ENCODE assay signal across 8 cellular contexts in genomic region chr12:124391340-124392261, GRCh38.
A peak's percentile ranks its signal among the peaks of the same experiment; 100 is the strongest.
DNase-seq lines count a peak whose midpoint lies in the region; ATAC-seq and TF ChIP-seq lines count a peak whose summit lies in the region.

No MANE protein-coding gene starts in this region.

- no peak overlapping the region for H3K9ac ChIP-seq in liver (ENCODE audit: low read depth in 1 of 2, low read length in 2 of 2)

- H3K27me3 Mint-ChIP-seq in T-helper 17 cell = no peaks in the 10 kb centered on the region

- peaks cover 28% of the 10 kb centered on the region for H3K4me1 Mint-ChIP-seq in T-helper 17 cell

- TF ChIP-seq CTCF in ascending aorta (IDR thresholded peaks at IDR 0.05) (no peak), liver (IDR thresholded peaks at IDR 0.05; ENCODE audit: low read depth, low read length, missing input control) (no peak)

- intact Hi-C loops in ascending aorta (cut with DNase I) = loop anchor here (5.0 kb wide), 1 partner anchor 176 kb away; the partner anchor contains the start of gene NCOR2

- DNase-seq in T-helper 17 cell = no peak
- DNase-seq in ascending aorta (ENCODE audit: low spot score in 2 of 2) = peak; percentile 67 to 88
- DNase-seq in stimulated activated CD8-positive, alpha-beta memory T cell treated with anti-CD3 and anti-CD28 coated beads, Interleukin-4, amount 100 ng/mL, for 48 hours = peak; percentile 60
- no peak for DNase-seq in cerebellum (ENCODE audit: low spot score)
- no peak for DNase-seq in midbrain (lab: John Stamatoyannopoulos, UW)

- H3K4me3 ChIP-seq in ascending aorta (peak overlapping the region in 1 of 2 donors; percentile 29), liver (ENCODE audit: low read depth in 1 of 3, low read length in 3 of 3) (no peak overlapping the region)

- TF ChIP-seq RAD21 in liver (IDR thresholded peaks at IDR 0.05) = no peak

- 82% methylated on average over 35 of the region's 35 CpGs for WGBS in liver

- peak overlapping the region; percentile 90 to 94 for H3K27ac ChIP-seq in ascending aorta
- H3K27ac ChIP-seq in liver (ENCODE audit: low read depth in 1 of 2, low read length in 2 of 2) = peak overlapping the region; percentile 73 to 78

- H3K27me3 ChIP-seq in ascending aorta (no peaks in the 10 kb centered on the region), liver (ENCODE audit: control insufficient read depth in 4 of 4, insufficient read depth in 4 of 4, low read length in 3 of 4) (no peaks in the 10 kb centered on the region)

- H3K4me3 Mint-ChIP-seq in T-helper 17 cell = peak overlapping the region; percentile 87

- H3K4me1 ChIP-seq in ascending aorta (peaks cover 45 to 84% of the 10 kb centered on the region in 2 donors), liver (ENCODE audit: control insufficient read depth in 4 of 4, insufficient read depth in 4 of 4, low read length in 3 of 4) (peaks cover 30 to 73% (median 51%) of the 10 kb centered on the region in 4 donors)

- H3K9me3 ChIP-seq in T-helper 17 cell (ENCODE audit: control insufficient read depth, low read length, poor library complexity, severe bottlenecking) (no peaks in the 10 kb centered on the region), ascending aorta (no peaks in the 10 kb centered on the region), liver (ENCODE audit: control insufficient read depth in 4 of 4, low read length in 3 of 4) (no peaks in the 10 kb centered on the region)

- peaks cover 2% of the 10 kb centered on the region for H3K36me3 Mint-ChIP-seq in T-helper 17 cell (ENCODE audit: low read depth)

- ATAC-seq in GM19023 (IDR thresholded peaks at IDR 0.05; ENCODE audit: unreplicated experiment) = peak; percentile 64
- peak; percentile 40 for ATAC-seq in HG03139 (IDR thresholded peaks at IDR 0.05; ENCODE audit: unreplicated experiment)
- ATAC-seq in T-helper 17 cell = peak; percentile 26

- H3K27ac Mint-ChIP-seq in T-helper 17 cell = peak overlapping the region; percentile 93

- H3K36me3 ChIP-seq in ascending aorta = peaks cover 9 to 23% of the 10 kb centered on the region in 2 donors
- H3K36me3 ChIP-seq in liver (ENCODE audit: control insufficient read depth in 4 of 4, insufficient read depth in 3 of 4, low read depth in 1 of 4, low read length in 3 of 4) = peaks cover 0 to 3% (median 2%) of the 10 kb centered on the region in 4 donors

TF ChIP-seq in liver, 16 proteins besides CTCF, POLR2A, EP300 and RAD21:
- TF ChIP-seq TAF1 (conservative IDR thresholded peaks at IDR 0.05) (no peak), GABPA (IDR thresholded peaks at IDR 0.05 in 1 of 2, conservative IDR thresholded peaks at IDR 0.05 in 1 of 2) (no peak), YY1 (IDR thresholded peaks at IDR 0.05) (no peak), NR2F2 (IDR thresholded peaks at IDR 0.05) (no peak), FOXA1 (IDR thresholded peaks at IDR 0.05) (no peak), HNF4A (conservative IDR thresholded peaks at IDR 0.05) (no peak), SP1 (IDR thresholded peaks at IDR 0.05) (no peak), RXRA (IDR thresholded peaks at IDR 0.05) (no peak), EGR1 (IDR thresholded peaks at IDR 0.05; ENCODE audit: low read depth in 2 of 2) (no peak)

Comparison
In these comparisons a context has a peak if more than half of its experiments do, and no peak if none do; other contexts are left out.
1. DNase-seq: peak in ascending aorta (2 of 2) and stimulated activated CD8-positive, alpha-beta memory T cell treated with anti-CD3 and anti-CD28 coated beads, Interleukin-4, amount 100 ng/mL, for 48 hours (single experiment); none in T-helper 17 cell (0 of 3), cerebellum (single experiment) and midbrain (single experiment).
2. Peak in every context shown above with its lines, with median percentiles within 50 percentile points of each other: ATAC-seq.